35 cellular contexts compared by ENCODE assay signal in genomic region chr19:42816901-42817300, GRCh38. TPM values are rescaled to one million over a fixed set of nuclear protein-coding genes. Genes with fewer than 3 reads are reported as not detected.
DNase-seq lines count a peak whose midpoint lies in the region; ATAC-seq and TF ChIP-seq lines count a peak whose summit lies in the region.
"Had no signal": no experiment of that assay in that cellular context is flagged by ENCODE, and none has a peak within 500 bp of the region (broad histone marks: within the 10 kb centered on the region; RNA-seq: fewer than 3 reads in every experiment).

No MANE protein-coding gene starts in this region.

- H3K4me2 ChIP-seq in GM23248 (ENCODE audit: unreplicated experiment) = peak overlapping the region; percentile 1
- H3K4me2 ChIP-seq: PC-9 had no signal

- TF ChIP-seq CTCF in A673 (conservative IDR thresholded peaks at IDR 0.05; ENCODE audit: low read depth, low read length) = no peak
- TF ChIP-seq CTCF in foreskin fibroblast (IDR thresholded peaks at IDR 0.05; ENCODE audit: low read depth, low read length) = no peak
- no peak for TF ChIP-seq CTCF in brain microvascular endothelial cell (IDR thresholded peaks at IDR 0.05; ENCODE audit: low read depth, low read length, missing control alignments)

- H3K9me3 ChIP-seq in A673 (ENCODE audit: low read depth, low read length, poor library complexity, severe bottlenecking) = no peaks in the 10 kb centered on the region
- H3K9me3 ChIP-seq in GM23248 (ENCODE audit: low read depth) = no peaks in the 10 kb centered on the region
- no peaks in the 10 kb centered on the region for H3K9me3 ChIP-seq in SJSA1 (replicated peaks)
- H3K9me3 ChIP-seq: adrenal gland, BE2C, right atrium auricular region, suprapubic skin, upper lobe of left lung had no signal

- no peaks in the 10 kb centered on the region for H3K36me3 ChIP-seq in A673 (ENCODE audit: insufficient read depth, low read length, poor library complexity, severe bottlenecking)
- H3K36me3 ChIP-seq in GM23248 (ENCODE audit: low read depth) = no peaks in the 10 kb centered on the region
- no peaks in the 10 kb centered on the region for H3K36me3 ChIP-seq in SJSA1
- no peaks in the 10 kb centered on the region for H3K36me3 ChIP-seq in brain microvascular endothelial cell (replicated peaks)
- H3K36me3 ChIP-seq: adrenal gland, BE2C, right atrium auricular region, suprapubic skin, upper lobe of left lung had no signal

- DNase-seq in A673 (ENCODE audit: low spot score) = peak; percentile 23
- DNase-seq in GM23248 = peak; percentile 47
- peak in 1 of 2 experiments; percentile 27 for DNase-seq in SJSA1 (ENCODE audit: low read depth in 1 of 2, low spot score in 2 of 2)
- DNase-seq in foreskin fibroblast = peak; percentile 26 to 55
- DNase-seq in T-helper 2 cell = no peak
- no peak for DNase-seq in brain microvascular endothelial cell
- no peak for DNase-seq in NCI-H446 treated with DMSO at 0.1 percent for 48 hours (lab: John Stamatoyannopoulos, UW)
- DNase-seq: activated CD4-positive, alpha-beta T cell treated with anti-CD3 and anti-CD28 coated beads for 36 hours; activated CD8-positive, alpha-beta memory T cell treated with anti-CD3 and anti-CD28 coated beads, Interleukin-2, amount 50 U/mL, for 48 hours; activated CD8-positive, alpha-beta T cell treated with anti-CD3 and anti-CD28 coated beads for 36 hours; activated naive CD4-positive, alpha-beta T cell treated with anti-CD3 and anti-CD28 coated beads for 36 hours; adrenal gland; BE2C; CD8-positive, alpha-beta T cell; kidney; NCI-H1048; NCI-H1694 treated with DMSO at 0.1 percent for 48 hours; NK-92 treated with Interleukin-12 subunit alpha and Interleukin-12 subunit beta, amount 100 ng/mL, for 24 hours; PC-9; stimulated activated CD4-positive, alpha-beta T cell treated with anti-CD3 and anti-CD28 coated beads, Interleukin-1b, Interleukin-23, amount 100 ng/mL, for 48 hours; stimulated activated naive CD4-positive, alpha-beta T cell treated with Interleukin-2 at 50 U/mL for 16 hours; upper lobe of left lung had no signal

- H3K9me2 ChIP-seq in GM23248 (ENCODE audit: insufficient read depth) = no peaks in the 10 kb centered on the region

- H2AFZ ChIP-seq in GM23248 = peak overlapping the region; percentile 8; the same call in 1 of the 2 replicates
- H2AFZ ChIP-seq: parathyroid adenoma, PC-9 had no signal

- H3K4me1 ChIP-seq in A673 (ENCODE audit: insufficient read depth, low read length, poor library complexity, severe bottlenecking) (no peaks in the 10 kb centered on the region), GM23248 (ENCODE audit: insufficient read depth) (peaks cover 38% of the 10 kb centered on the region), SJSA1 (replicated peaks) (peaks cover 43% of the 10 kb centered on the region)
- H3K4me1 ChIP-seq: adrenal gland, BE2C, parathyroid adenoma, right atrium auricular region, suprapubic skin, upper lobe of left lung had no signal

- BruUV-seq in A673 (replicated peaks; lab: Mats Ljungman, UMichigan) = no TSS peak

- no peaks in the 10 kb centered on the region for H4K20me1 ChIP-seq in GM23248 (ENCODE audit: insufficient read depth)

- POLR2A ChIA-PET in A673 (lab: Charles Lee; ENCODE audit: low non-redundant PET) = no interaction called here

- in situ Hi-C loops in GM23248 (cut with MboI) (no loop called here), brain microvascular endothelial cell (cut with HindIII; ENCODE audit: low pct_ligation_motif_present, low sequenced_read_pairs) (no loop called here)

- intact Hi-C loops in A673 (cut with micrococcal nuclease; ENCODE audit: unreplicated experiment) = no loop called here

- no peaks in the 10 kb centered on the region for H3K79me2 ChIP-seq in GM23248 (ENCODE audit: insufficient read depth)
- H3K79me2 ChIP-seq: parathyroid adenoma had no signal

- H3K9ac ChIP-seq in GM23248 = no peak overlapping the region
- H3K9ac ChIP-seq: parathyroid adenoma had no signal

- H3K27me3 ChIP-seq in A673 (replicated peaks; ENCODE audit: insufficient read depth, low read depth, low read length, poor library complexity) (no peaks in the 10 kb centered on the region), GM23248 (replicated peaks; ENCODE audit: insufficient read depth) (no peaks in the 10 kb centered on the region), SJSA1 (replicated peaks) (no peaks in the 10 kb centered on the region), brain microvascular endothelial cell (replicated peaks) (no peaks in the 10 kb centered on the region)
- H3K27me3 ChIP-seq: adrenal gland, BE2C, right atrium auricular region, suprapubic skin, upper lobe of left lung had no signal

- H3K27ac ChIP-seq in A673 (ENCODE audit: low read depth, low read length, poor library complexity, severe bottlenecking) (no peak overlapping the region), GM23248 (no peak overlapping the region), SJSA1 (peak overlapping the region; percentile 19; the same call in 1 of the 2 replicates), brain microvascular endothelial cell (no peak overlapping the region)
- H3K27ac ChIP-seq: adrenal gland, parathyroid adenoma, PC-9, right atrium auricular region, suprapubic skin, upper lobe of left lung had no signal

- peaks cover 34% of the 10 kb centered on the region for H3F3A ChIP-seq in GM23248 (ENCODE audit: insufficient read depth)

- CTCF ChIA-PET in A673 (lab: Charles Lee) = no interaction called here

- H3K4me3 ChIP-seq in A673 (ENCODE audit: low read depth, low read length, poor library complexity, severe bottlenecking) (no peak overlapping the region), GM23248 (no peak overlapping the region), SJSA1 (no peak overlapping the region), foreskin fibroblast (ENCODE audit: low read depth in 1 of 2, low read length in 2 of 2) (no peak overlapping the region), brain microvascular endothelial cell (ENCODE audit: low read depth, low read length) (no peak overlapping the region)
- H3K4me3 ChIP-seq: adrenal gland, PC-9, right atrium auricular region, suprapubic skin, upper lobe of left lung had no signal

- no peak for ATAC-seq in GM18520 (IDR thresholded peaks at IDR 0.05; ENCODE audit: unreplicated experiment)
- ATAC-seq: activated CD4-positive, alpha-beta T cell treated with anti-CD3 and anti-CD28 coated beads for 36 hours; activated CD8-positive, alpha-beta T cell treated with anti-CD3 and anti-CD28 coated beads for 36 hours; CD8-positive, alpha-beta T cell; HCT116; Right ventricle myocardium inferior had no signal

RNA-seq across cellular contexts. Expression of gene PSG8, which starts 51.4 kb away (rescaled TPM):
- not detected in 2 replicates for total RNA-seq in A673 (2021)
- total RNA-seq in GM23248 (2014; rRNA removed; shearing (Covaris generic)) = not detected in 2 replicates
- polyA plus RNA-seq in GM23248 (2016; fragmentation: Nextera tagmentation; extraction: Ambion mirVana) = 0.95 and 1.7 TPM in 2 replicates
- not detected in 2 replicates for total RNA-seq in SJSA1 (2014; rRNA removed; shearing (Covaris generic))
- total RNA-seq: activated CD4-positive, alpha-beta T cell treated with anti-CD3 and anti-CD28 coated beads for 36 hours; activated CD8-positive, alpha-beta T cell treated with anti-CD3 and anti-CD28 coated beads for 36 hours; activated naive CD4-positive, alpha-beta T cell treated with anti-CD3 and anti-CD28 coated beads for 36 hours; activated T-helper 1 cell treated with anti-CD3 and anti-CD28 coated beads, Interleukin-12 subunit alpha, Interleukin-12 subunit beta, Interleukin-2, Interleukin-4 antibody, amounts not matched to agents 30 ng/mL and 10 ng/mL and 1 ng/mL, durations not matched to agents 14 hours and 24 hours and 36 hours; adrenal gland; CD8-positive, alpha-beta T cell; chondrocyte; endothelial cell of umbilical vein; kidney; liver; mesenteric fat pad; myocyte; NCI-H460; right atrium auricular region; Right ventricle myocardium inferior; suprapubic skin; upper lobe of left lung had no signal
- polyA plus RNA-seq: adrenal gland, endothelial cell of umbilical vein, liver had no signal

Comparison
In these comparisons a context has a peak if more than half of its experiments do, and no peak if none do; other contexts are left out.
1. DNase-seq: peak in A673 (single experiment), GM23248 (single experiment) and foreskin fibroblast (2 of 2); none in T-helper 2 cell (0 of 5), brain microvascular endothelial cell (single experiment) and NCI-H446 treated with DMSO at 0.1 percent for 48 hours (single experiment).